21 cellular contexts compared by ENCODE assay signal in the genomic region with DNA sequence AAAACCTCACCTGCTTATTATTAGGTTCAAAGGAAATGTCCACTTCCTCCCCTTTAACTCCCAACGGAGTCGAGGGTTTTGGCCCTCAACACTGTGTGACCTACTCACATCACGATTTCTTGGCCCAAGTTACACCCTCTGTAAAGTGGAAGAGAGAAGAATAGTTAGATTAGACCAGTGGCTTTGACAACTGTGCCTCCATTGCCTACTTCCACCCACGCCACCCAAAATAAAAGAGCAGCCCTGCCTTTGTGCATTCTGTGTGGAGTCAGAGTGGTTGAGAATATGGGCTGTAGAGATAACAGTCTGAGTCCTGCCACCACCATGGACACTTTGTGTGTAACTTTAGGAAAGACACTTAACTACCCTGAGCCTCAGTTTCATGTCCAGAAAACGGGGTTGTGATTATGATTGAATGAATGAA. TPM values are rescaled to one million over a fixed set of nuclear protein-coding genes. Genes with fewer than 3 reads are reported as not detected.
DNase-seq lines count a peak whose midpoint lies in the region; ATAC-seq, FAIRE-seq and TF ChIP-seq lines count a peak whose summit lies in the region.
"Had no signal": no experiment of that assay in that cellular context is flagged by ENCODE, and none has a peak within 500 bp of the region (broad histone marks: within the 10 kb centered on the region; RNA-seq: fewer than 3 reads in every experiment).

No MANE protein-coding gene starts in this region.

- 4% methylated on average over 5 of the region's 5 CpGs for WGBS in K562 (ENCODE audit: insufficient coverage, low coverage, missing lambda C conversion rate)

- H3K9me3 ChIP-seq in BLaER1 (no peaks in the 10 kb centered on the region), K562 (replicated peaks; ENCODE audit: control insufficient read depth, insufficient read depth, low read depth, low read length) (no peaks in the 10 kb centered on the region)
- H3K9me3 ChIP-seq: A549 had no signal

- H3K4me3 ChIP-seq in BLaER1 (no peak overlapping the region), K562 (no peak overlapping the region)
- H3K4me3 ChIP-seq: A549 had no signal

- H3K27me3 ChIP-seq in BLaER1, result no peaks in the 10 kb centered on the region
- H3K27me3 ChIP-seq in K562 (ENCODE audit: control insufficient read depth in 2 of 2, insufficient read depth in 2 of 2, low read length in 2 of 2), result no peaks in the 10 kb centered on the region

- H3K79me2 ChIP-seq in K562 (ENCODE audit: control insufficient read depth, insufficient read depth, low read length), result peaks cover 42% of the 10 kb centered on the region

- TF ChIP-seq CTCF in K562 (IDR thresholded peaks at IDR 0.05 in 2 of 3, conservative IDR thresholded peaks at IDR 0.05 in 1 of 3; ENCODE audit: insufficient read depth in 2 of 3, low read depth in 1 of 3, low read length in 3 of 3), result no peak

- no peak for TF ChIP-seq POLR2A in GM12891 (IDR thresholded peaks at IDR 0.05; ENCODE audit: low read depth, low read length)
- TF ChIP-seq POLR2A in K562 (conservative IDR thresholded peaks at IDR 0.05), result no peak

- H3K9me1 ChIP-seq in K562 (ENCODE audit: control insufficient read depth, insufficient read depth, low read length), result no peaks in the 10 kb centered on the region

- in situ Hi-C loops in K562 (cut with MboI), result no loop called here

- H3K9ac ChIP-seq in BLaER1 (no peak overlapping the region), K562 (ENCODE audit: insufficient read depth in 1 of 2, low read depth in 2 of 2, low read length in 2 of 2) (peak overlapping the region; percentile 43 to 80; a peak in 3 of 4 replicates)

- H2AFZ ChIP-seq in K562 (ENCODE audit: low read depth, low read length), result peak overlapping the region; percentile 78

- H4K20me1 ChIP-seq in BLaER1, result no peaks in the 10 kb centered on the region
- no peaks in the 10 kb centered on the region for H4K20me1 ChIP-seq in K562 (replicated peaks; ENCODE audit: control insufficient read depth, insufficient read depth, low read length)

- peak overlapping the region; percentile 98 for H3K27ac ChIP-seq in BLaER1
- peak overlapping the region; percentile 76 for H3K27ac ChIP-seq in K562 (ENCODE audit: extremely low read depth, low read depth, low read length)
- H3K27ac ChIP-seq: A549 had no signal

- POLR2A ChIA-PET in K562 (lab: Yijun Ruan, JAX), result interaction anchor here (0.9 to 4.6 kb wide), 3 partner anchors 11 to 29 kb away, joined by 4 to 27 read pairs (median 5); partner anchors contain the start of genes ISG20L2, METTL25B and PRCC

- H3K4me2 ChIP-seq in BLaER1 (peak overlapping the region; percentile 94), K562 (ENCODE audit: insufficient read depth, low read length) (peak overlapping the region; percentile 52)
- H3K4me2 ChIP-seq: A549 had no signal

- H3K36me3 ChIP-seq in BLaER1 (no peaks in the 10 kb centered on the region), K562 (ENCODE audit: control insufficient read depth, insufficient read depth, low read length) (no peaks in the 10 kb centered on the region)

- no TSS peak for BruUV-seq in K562 (replicated peaks; lab: Mats Ljungman, UMichigan)

- no peak for DNase-seq in GM12891 (ENCODE audit: insufficient read length, low spot score)
- DNase-seq in K562 (ENCODE audit: extremely low read depth in 1 of 4, low spot score in 3 of 4), result peak in 2 of 4 experiments; percentile 61 to 84
- DNase-seq in posterior vena cava (ENCODE audit: low spot score), result peak; percentile 5
- no peak for DNase-seq in midbrain (lab: John Stamatoyannopoulos, UW)
- no peak for DNase-seq in islet precursor cell
- DNase-seq in NCI-H2029 (lab: John Stamatoyannopoulos, UW), result no peak
- DNase-seq: C1 segment of cervical spinal cord, DMS 273 treated with DMSO at 0.1 percent for 48 hours, DND-41, HCEC 1CT, KBM-7, NCI-H1105 treated with DMSO at 0.1 percent for 48 hours, NCI-H1694 treated with DMSO at 0.1 percent for 48 hours, NCI-H226, NCI-H524, NCI-H82, RPMI8226, SIG-M5 had no signal

- ATAC-seq in K562, result peak; percentile 25
- ATAC-seq: A549, SK-N-SH treated with all-trans-retinoic acid at 6 μM for 48 hours had no signal

- TF ChIP-seq EP300 in K562 (IDR thresholded peaks at IDR 0.05; ENCODE audit: low read length), result peak; percentile 43; the same call in 1 of the 2 replicates

- FAIRE-seq in GM12891 (lab: Jason Lieb, UNC) (no peak), K562 (lab: Jason Lieb, UNC) (peak; percentile 85)
- FAIRE-seq: A549 had no signal

- CTCF ChIA-PET in K562 (lab: Yijun Ruan, JAX; ENCODE audit: low intra/inter-chr PET ratio), result no interaction called here

- intact Hi-C loops in K562 (cut with micrococcal nuclease) (no loop called here), posterior vena cava (cut with DNase I) (no loop called here)

- H3K4me1 ChIP-seq in BLaER1 (peaks cover 36% of the 10 kb centered on the region), K562 (replicated peaks in 1 of 2; ENCODE audit: control insufficient read depth in 2 of 2, insufficient read depth in 2 of 2, low read length in 2 of 2) (peaks cover 34 to 38% of the 10 kb centered on the region in 2 experiments; a peak in 4 of 5 replicates)

- peak in 1 of 2 experiments; percentile 13; a peak in 1 of 4 replicates for TF ChIP-seq RAD21 in K562 (CRISPR knock-in tag; conservative IDR thresholded peaks at IDR 0.05 in 1 of 2, IDR thresholded peaks at IDR 0.05 in 1 of 2)

RNA-seq across cellular contexts. Expression of gene HDGF, which starts 4.1 kb away (rescaled TPM):
- polyA plus RNA-seq in GM12891 (2012; ENCODE audit: low read depth, missing spikeins), result 113 TPM
- 54.5 and 99.5 TPM in 2 replicates for total RNA-seq in K562 (2011; cell fraction: chromatin; rRNA removed; ENCODE audit: low replicate concordance)
- total RNA-seq in K562 (2011; cell fraction: nucleolus; rRNA removed), result 73.4 and 78.6 TPM in 2 replicates
- 87.7 and 114 TPM in 2 replicates for total RNA-seq in K562 (2011; cell fraction: nucleoplasm; rRNA removed)
- total RNA-seq in K562 (2014; rRNA removed) (470 and 501 TPM in 2 replicates), K562 (2014; rRNA removed; fragmentation: Illumina TruSeq; extraction: Trizol) (400 and 403 TPM in 2 replicates), K562 (2015; rRNA removed; fragmentation: Illumina TruSeq; extraction: Trizol) (392 and 404 TPM in 2 replicates), K562 (2021) (390 and 425 TPM in 2 replicates), posterior vena cava (100 to 1,000 TPM; 101 to 126 TPM)
- polyA plus RNA-seq in K562 (2011; rRNA removed) (224 and 310 TPM in 2 replicates), K562 (2014; fragmentation: Illumina TruSeq; extraction: Trizol) (507 and 601 TPM in 2 replicates), K562 (2014; fragmentation: Nextera tagmentation; extraction: Ambion mirVana) (10 to 100 TPM; 38.8 to 41.8 TPM), K562 (2014; rRNA removed) (358 and 372 TPM in 2 replicates)
- polyA plus RNA-seq in K562 (2011; cell fraction: cytosol; rRNA removed), result 174 and 175 TPM in 2 replicates
- 182 and 185 TPM in 2 replicates for polyA plus RNA-seq in K562 (2011; cell fraction: nucleus; rRNA removed)
- polyA plus RNA-seq in K562 (2012), result 190 and 267 TPM in 2 replicates
- 142 and 177 TPM in 2 replicates for polyA minus RNA-seq in K562 (2011; rRNA and poly(A)+ RNA removed)
- 120 and 140 TPM in 2 replicates for polyA minus RNA-seq in K562 (2011; cell fraction: cytosol; rRNA and poly(A)+ RNA removed)
- 33.7 and 57.2 TPM in 2 replicates for polyA minus RNA-seq in K562 (2011; cell fraction: nucleus; rRNA and poly(A)+ RNA removed)

RNA-seq across cellular contexts. Expression of gene PRCC, which starts 11.8 kb away (rescaled TPM):
- 52.3 TPM for polyA plus RNA-seq in GM12891 (2012; ENCODE audit: low read depth, missing spikeins)
- 111 and 116 TPM in 2 replicates for total RNA-seq in K562 (2011; cell fraction: chromatin; rRNA removed; ENCODE audit: low replicate concordance)
- total RNA-seq in K562 (2011; cell fraction: nucleolus; rRNA removed), result 71.5 and 89.1 TPM in 2 replicates
- 86.8 and 90.6 TPM in 2 replicates for total RNA-seq in K562 (2011; cell fraction: nucleoplasm; rRNA removed)
- total RNA-seq in K562 (2014; rRNA removed) (51.0 and 86.2 TPM in 2 replicates), K562 (2014; rRNA removed; fragmentation: Illumina TruSeq; extraction: Trizol) (32.1 and 35.1 TPM in 2 replicates), K562 (2015; rRNA removed; fragmentation: Illumina TruSeq; extraction: Trizol) (35.8 and 41.1 TPM in 2 replicates), K562 (2021) (85.3 and 89.5 TPM in 2 replicates), posterior vena cava (10 to 100 TPM; 44.3 to 48.6 TPM)
- polyA plus RNA-seq in K562 (2011; rRNA removed) (38.8 and 70.2 TPM in 2 replicates), K562 (2014; fragmentation: Illumina TruSeq; extraction: Trizol) (133 and 201 TPM in 2 replicates), K562 (2014; fragmentation: Nextera tagmentation; extraction: Ambion mirVana) (10 to 100 TPM; 23.9 to 25.5 TPM), K562 (2014; rRNA removed) (53.6 and 68.0 TPM in 2 replicates)
- polyA plus RNA-seq in K562 (2011; cell fraction: cytosol; rRNA removed), result 75.7 and 85.5 TPM in 2 replicates
- 64.3 and 89.5 TPM in 2 replicates for polyA plus RNA-seq in K562 (2011; cell fraction: nucleus; rRNA removed)
- polyA plus RNA-seq in K562 (2012), result 58.6 and 81.0 TPM in 2 replicates
- polyA minus RNA-seq in K562 (2011; rRNA and poly(A)+ RNA removed), result 66.4 and 76.9 TPM in 2 replicates
- 41.1 and 58.4 TPM in 2 replicates for polyA minus RNA-seq in K562 (2011; cell fraction: cytosol; rRNA and poly(A)+ RNA removed)
- 21.8 and 33.0 TPM in 2 replicates for polyA minus RNA-seq in K562 (2011; cell fraction: nucleus; rRNA and poly(A)+ RNA removed)

RNA-seq across cellular contexts. Expression of gene MRPL24, which starts 14.7 kb away (rescaled TPM):
- 116 TPM for polyA plus RNA-seq in GM12891 (2012; ENCODE audit: low read depth, missing spikeins)
- total RNA-seq in K562 (2011; cell fraction: chromatin; rRNA removed; ENCODE audit: low replicate concordance), result 8.3 and 22.8 TPM in 2 replicates
- total RNA-seq in K562 (2011; cell fraction: nucleolus; rRNA removed), result 18.7 and 20.3 TPM in 2 replicates
- total RNA-seq in K562 (2011; cell fraction: nucleoplasm; rRNA removed), result 15.8 and 16.2 TPM in 2 replicates
- 103 and 134 TPM in 2 replicates for total RNA-seq in K562 (2014; rRNA removed)
- total RNA-seq in K562 (2014; rRNA removed; fragmentation: Illumina TruSeq; extraction: Trizol), result 91.6 and 91.8 TPM in 2 replicates
- 105 and 113 TPM in 2 replicates for total RNA-seq in K562 (2015; rRNA removed; fragmentation: Illumina TruSeq; extraction: Trizol)
- total RNA-seq in K562 (2021), result 74.0 and 74.3 TPM in 2 replicates
- polyA plus RNA-seq in K562 (2011; rRNA removed), result 97.5 and 101 TPM in 2 replicates
- 66.6 and 77.0 TPM in 2 replicates for polyA plus RNA-seq in K562 (2011; cell fraction: cytosol; rRNA removed)
- 59.6 and 61.8 TPM in 2 replicates for polyA plus RNA-seq in K562 (2011; cell fraction: nucleus; rRNA removed)
- 90.5 and 117 TPM in 2 replicates for polyA plus RNA-seq in K562 (2012)
- 153 and 163 TPM in 2 replicates for polyA plus RNA-seq in K562 (2014; fragmentation: Illumina TruSeq; extraction: Trizol)
- 100 to 1,000 TPM; 206 to 267 TPM for polyA plus RNA-seq in K562 (2014; fragmentation: Nextera tagmentation; extraction: Ambion mirVana)
- polyA plus RNA-seq in K562 (2014; rRNA removed), result 115 and 141 TPM in 2 replicates
- polyA minus RNA-seq in K562 (2011; rRNA and poly(A)+ RNA removed), result 43.9 and 56.9 TPM in 2 replicates
- 23.8 and 27.5 TPM in 2 replicates for polyA minus RNA-seq in K562 (2011; cell fraction: cytosol; rRNA and poly(A)+ RNA removed)
- 9.4 and 12.0 TPM in 2 replicates for polyA minus RNA-seq in K562 (2011; cell fraction: nucleus; rRNA and poly(A)+ RNA removed)
- 10 to 100 TPM; 60.5 to 63.7 TPM for total RNA-seq in posterior vena cava

RNA-seq across cellular contexts. Expression of gene ISG20L2, which starts 27.0 kb away (rescaled TPM):
- 20.5 TPM for polyA plus RNA-seq in GM12891 (2012; ENCODE audit: low read depth, missing spikeins)
- 62.5 and 90.4 TPM in 2 replicates for total RNA-seq in K562 (2011; cell fraction: chromatin; rRNA removed; ENCODE audit: low replicate concordance)
- total RNA-seq in K562 (2011; cell fraction: nucleolus; rRNA removed), result 49.1 and 64.9 TPM in 2 replicates
- total RNA-seq in K562 (2011; cell fraction: nucleoplasm; rRNA removed), result 55.7 and 64.4 TPM in 2 replicates
- total RNA-seq in K562 (2014; rRNA removed) (34.3 and 40.7 TPM in 2 replicates), K562 (2014; rRNA removed; fragmentation: Illumina TruSeq; extraction: Trizol) (57.7 and 59.6 TPM in 2 replicates), K562 (2015; rRNA removed; fragmentation: Illumina TruSeq; extraction: Trizol) (52.6 and 53.3 TPM in 2 replicates), K562 (2021) (46.3 and 50.3 TPM in 2 replicates), posterior vena cava (10 to 100 TPM; 17.3 to 20.3 TPM)
- polyA plus RNA-seq in K562 (2011; rRNA removed) (59.5 and 63.8 TPM in 2 replicates), K562 (2014; fragmentation: Illumina TruSeq; extraction: Trizol) (100 and 130 TPM in 2 replicates), K562 (2014; fragmentation: Nextera tagmentation; extraction: Ambion mirVana) (10 to 100 TPM; 21.3 to 50.3 TPM), K562 (2014; rRNA removed) (41.5 and 50.9 TPM in 2 replicates)
- polyA plus RNA-seq in K562 (2011; cell fraction: cytosol; rRNA removed), result 60.2 and 77.5 TPM in 2 replicates
- polyA plus RNA-seq in K562 (2011; cell fraction: nucleus; rRNA removed), result 23.1 and 28.0 TPM in 2 replicates
- polyA plus RNA-seq in K562 (2012), result 45.7 and 45.9 TPM in 2 replicates
- polyA minus RNA-seq in K562 (2011; rRNA and poly(A)+ RNA removed), result 52.8 and 62.8 TPM in 2 replicates
- 23.6 and 28.9 TPM in 2 replicates for polyA minus RNA-seq in K562 (2011; cell fraction: cytosol; rRNA and poly(A)+ RNA removed)
- 21.1 and 35.4 TPM in 2 replicates for polyA minus RNA-seq in K562 (2011; cell fraction: nucleus; rRNA and poly(A)+ RNA removed)

RNA-seq across cellular contexts. Expression of gene METTL25B, which starts 27.3 kb away (rescaled TPM):
- 17.7 TPM for polyA plus RNA-seq in GM12891 (2012; ENCODE audit: low read depth, missing spikeins)
- 50.1 and 117 TPM in 2 replicates for total RNA-seq in K562 (2011; cell fraction: chromatin; rRNA removed; ENCODE audit: low replicate concordance)
- 103 and 114 TPM in 2 replicates for total RNA-seq in K562 (2011; cell fraction: nucleolus; rRNA removed)
- total RNA-seq in K562 (2011; cell fraction: nucleoplasm; rRNA removed), result 74.6 and 83.1 TPM in 2 replicates
- total RNA-seq in K562 (2014; rRNA removed) (33.1 and 39.1 TPM in 2 replicates), K562 (2014; rRNA removed; fragmentation: Illumina TruSeq; extraction: Trizol) (17.8 and 26.3 TPM in 2 replicates), K562 (2015; rRNA removed; fragmentation: Illumina TruSeq; extraction: Trizol) (27.0 and 30.3 TPM in 2 replicates), K562 (2021) (46.3 and 48.3 TPM in 2 replicates), posterior vena cava (10 to 100 TPM; 19.6 to 21.6 TPM)
- polyA plus RNA-seq in K562 (2011; rRNA removed) (37.1 and 46.1 TPM in 2 replicates), K562 (2014; fragmentation: Illumina TruSeq; extraction: Trizol) (33.9 and 37.7 TPM in 2 replicates), K562 (2014; fragmentation: Nextera tagmentation; extraction: Ambion mirVana) (10 to 100 TPM in 1 of 2 experiments, 1 to 10 TPM in 1; 7.7 to 13.2 TPM), K562 (2014; rRNA removed) (41.8 and 57.4 TPM in 2 replicates)
- polyA plus RNA-seq in K562 (2011; cell fraction: cytosol; rRNA removed), result 44.7 and 53.0 TPM in 2 replicates
- polyA plus RNA-seq in K562 (2011; cell fraction: nucleus; rRNA removed), result 79.3 and 98.8 TPM in 2 replicates
- polyA plus RNA-seq in K562 (2012), result 34.9 and 66.4 TPM in 2 replicates
- polyA minus RNA-seq in K562 (2011; rRNA and poly(A)+ RNA removed), result 17.4 and 21.8 TPM in 2 replicates
- 20.6 and 27.1 TPM in 2 replicates for polyA minus RNA-seq in K562 (2011; cell fraction: cytosol; rRNA and poly(A)+ RNA removed)
- polyA minus RNA-seq in K562 (2011; cell fraction: nucleus; rRNA and poly(A)+ RNA removed), result 25.0 and 34.1 TPM in 2 replicates
